1 cellular context compared by ENCODE assay signal in the genomic region with DNA sequence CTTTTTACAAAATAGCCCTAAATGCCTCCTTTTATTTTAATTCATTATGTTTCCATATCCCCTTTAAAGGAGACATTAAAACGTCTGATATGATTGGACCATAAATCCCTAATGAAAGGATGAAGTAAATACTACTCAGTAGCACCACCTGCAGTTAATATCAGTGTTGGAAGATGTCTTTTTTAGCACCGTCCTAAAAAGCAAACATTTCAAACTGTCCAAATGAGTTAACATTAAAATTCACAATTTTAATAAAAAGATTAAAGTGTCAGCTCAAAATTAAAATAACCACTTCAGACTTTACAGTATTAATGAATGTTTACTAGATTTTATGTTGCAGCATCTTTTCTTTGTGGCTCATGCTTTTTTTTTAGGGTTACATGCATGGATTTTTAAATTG.
TF ChIP-seq lines count a peak whose summit lies in the region.

No MANE protein-coding gene starts in this region.

TF ChIP-seq in SK-N-SH, 30 proteins besides CTCF, POLR2A, EP300 and RAD21 (continued from another document):
- TF ChIP-seq, protein P1, sequence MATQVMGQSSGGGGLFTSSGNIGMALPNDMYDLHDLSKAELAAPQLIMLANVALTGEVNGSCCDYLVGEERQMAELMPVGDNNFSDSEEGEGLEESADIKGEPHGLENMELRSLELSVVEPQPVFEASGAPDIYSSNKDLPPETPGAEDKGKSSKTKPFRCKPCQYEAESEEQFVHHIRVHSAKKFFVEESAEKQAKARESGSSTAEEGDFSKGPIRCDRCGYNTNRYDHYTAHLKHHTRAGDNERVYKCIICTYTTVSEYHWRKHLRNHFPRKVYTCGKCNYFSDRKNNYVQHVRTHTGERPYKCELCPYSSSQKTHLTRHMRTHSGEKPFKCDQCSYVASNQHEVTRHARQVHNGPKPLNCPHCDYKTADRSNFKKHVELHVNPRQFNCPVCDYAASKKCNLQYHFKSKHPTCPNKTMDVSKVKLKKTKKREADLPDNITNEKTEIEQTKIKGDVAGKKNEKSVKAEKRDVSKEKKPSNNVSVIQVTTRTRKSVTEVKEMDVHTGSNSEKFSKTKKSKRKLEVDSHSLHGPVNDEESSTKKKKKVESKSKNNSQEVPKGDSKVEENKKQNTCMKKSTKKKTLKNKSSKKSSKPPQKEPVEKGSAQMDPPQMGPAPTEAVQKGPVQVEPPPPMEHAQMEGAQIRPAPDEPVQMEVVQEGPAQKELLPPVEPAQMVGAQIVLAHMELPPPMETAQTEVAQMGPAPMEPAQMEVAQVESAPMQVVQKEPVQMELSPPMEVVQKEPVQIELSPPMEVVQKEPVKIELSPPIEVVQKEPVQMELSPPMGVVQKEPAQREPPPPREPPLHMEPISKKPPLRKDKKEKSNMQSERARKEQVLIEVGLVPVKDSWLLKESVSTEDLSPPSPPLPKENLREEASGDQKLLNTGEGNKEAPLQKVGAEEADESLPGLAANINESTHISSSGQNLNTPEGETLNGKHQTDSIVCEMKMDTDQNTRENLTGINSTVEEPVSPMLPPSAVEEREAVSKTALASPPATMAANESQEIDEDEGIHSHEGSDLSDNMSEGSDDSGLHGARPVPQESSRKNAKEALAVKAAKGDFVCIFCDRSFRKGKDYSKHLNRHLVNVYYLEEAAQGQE (IDR thresholded peaks at IDR 0.05; ENCODE audit: low read depth, low read length) = no peak
- TF ChIP-seq CHD2 (IDR thresholded peaks at IDR 0.05; ENCODE audit: low read length, partially characterized antibody) (no peak), NFIC (IDR thresholded peaks at IDR 0.05; ENCODE audit: borderline replicate concordance) (no peak), TAF1 (IDR thresholded peaks at IDR 0.05; ENCODE audit: borderline replicate concordance, low read depth, low read length) (no peak), YY1 (IDR thresholded peaks at IDR 0.05; ENCODE audit: low read depth) (no peak), MXI1 (IDR thresholded peaks at IDR 0.05; ENCODE audit: low read depth, low read length) (no peak), RXRA (IDR thresholded peaks at IDR 0.05; ENCODE audit: borderline replicate concordance, low read depth) (no peak), POLR2AphosphoS5 (IDR thresholded peaks at IDR 0.05; ENCODE audit: low read depth, low read length) (no peak), RCOR1 (IDR thresholded peaks at IDR 0.05; ENCODE audit: low read length) (no peak), EZH2phosphoT487 (IDR thresholded peaks at IDR 0.05; ENCODE audit: borderline replicate concordance, low read depth) (no peak)
- TF ChIP-seq, protein P2, sequence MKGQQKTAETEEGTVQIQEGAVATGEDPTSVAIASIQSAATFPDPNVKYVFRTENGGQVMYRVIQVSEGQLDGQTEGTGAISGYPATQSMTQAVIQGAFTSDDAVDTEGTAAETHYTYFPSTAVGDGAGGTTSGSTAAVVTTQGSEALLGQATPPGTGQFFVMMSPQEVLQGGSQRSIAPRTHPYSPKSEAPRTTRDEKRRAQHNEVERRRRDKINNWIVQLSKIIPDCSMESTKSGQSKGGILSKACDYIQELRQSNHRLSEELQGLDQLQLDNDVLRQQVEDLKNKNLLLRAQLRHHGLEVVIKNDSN (IDR thresholded peaks at IDR 0.05; ENCODE audit: borderline replicate concordance, low read depth) = no peak
- TF ChIP-seq, protein P3, sequence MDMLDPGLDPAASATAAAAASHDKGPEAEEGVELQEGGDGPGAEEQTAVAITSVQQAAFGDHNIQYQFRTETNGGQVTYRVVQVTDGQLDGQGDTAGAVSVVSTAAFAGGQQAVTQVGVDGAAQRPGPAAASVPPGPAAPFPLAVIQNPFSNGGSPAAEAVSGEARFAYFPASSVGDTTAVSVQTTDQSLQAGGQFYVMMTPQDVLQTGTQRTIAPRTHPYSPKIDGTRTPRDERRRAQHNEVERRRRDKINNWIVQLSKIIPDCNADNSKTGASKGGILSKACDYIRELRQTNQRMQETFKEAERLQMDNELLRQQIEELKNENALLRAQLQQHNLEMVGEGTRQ (IDR thresholded peaks at IDR 0.05; ENCODE audit: borderline replicate concordance, low read depth, low read length) = no peak
